8 cellular contexts compared by ENCODE assay signal in genomic region chr22:11017108-11017507, GRCh38.
DNase-seq lines count a peak whose midpoint lies in the region; ATAC-seq and TF ChIP-seq lines count a peak whose summit lies in the region.
"Not testable (repeated sequence)": the region's sequence is repeated elsewhere in the genome, so short reads cannot be mapped to it uniquely, and the experiment has no call there.

No MANE protein-coding gene starts in this region.

- not testable (repeated sequence) for H3K4me1 Mint-ChIP-seq in T-helper 17 cell; natural killer cell treated with Interleukin-12 subunit alpha and Interleukin-12 subunit beta and Interleukin-15 and Interleukin-18, amount 100 ng/mL, for 72 hours (ENCODE audit: low read depth in 2 of 2); stimulated activated naive CD8-positive, alpha-beta T cell treated with anti-CD3 and anti-CD28 coated beads, Interleukin-15, amount 100 ng/mL, for 72 hours

- H3K4me3 ChIP-seq in body of pancreas; right cardiac atrium (ENCODE audit: low read length); lower lobe of right lung; sigmoid colon: not testable (repeated sequence)

- not testable (repeated sequence) for H3K4me3 Mint-ChIP-seq in T-helper 17 cell; natural killer cell treated with Interleukin-12 subunit alpha and Interleukin-12 subunit beta and Interleukin-15 and Interleukin-18, amount 100 ng/mL, for 72 hours; stimulated activated naive CD8-positive, alpha-beta T cell treated with anti-CD3 and anti-CD28 coated beads, Interleukin-15, amount 100 ng/mL, for 72 hours

- 31 to 53% methylated on average over 6 to 7 of the region's 8 CpGs for WGBS in body of pancreas, 2 donors
- 70% methylated on average over 6 of the region's 8 CpGs for WGBS in right cardiac atrium
- WGBS in sigmoid colon, 2 donors = 73 to 75% methylated on average over 6 of the region's 8 CpGs

- TF ChIP-seq CTCF in body of pancreas (IDR thresholded peaks at IDR 0.05); lower lobe of right lung (IDR thresholded peaks at IDR 0.05); sigmoid colon (IDR thresholded peaks at IDR 0.05): not testable (repeated sequence)

- H3K27me3 ChIP-seq in body of pancreas; right cardiac atrium (ENCODE audit: control insufficient read depth, insufficient read depth); lower lobe of right lung (ENCODE audit: low read depth); sigmoid colon: not testable (repeated sequence)

- H3K36me3 Mint-ChIP-seq in T-helper 17 cell (ENCODE audit: low read depth); natural killer cell treated with Interleukin-12 subunit alpha and Interleukin-12 subunit beta and Interleukin-15 and Interleukin-18, amount 100 ng/mL, for 72 hours: not testable (repeated sequence)

- not testable (repeated sequence) for H3K9me3 Mint-ChIP-seq in natural killer cell treated with Interleukin-12 subunit alpha and Interleukin-12 subunit beta and Interleukin-15 and Interleukin-18, amount 100 ng/mL, for 72 hours; stimulated activated naive CD8-positive, alpha-beta T cell treated with anti-CD3 and anti-CD28 coated beads, Interleukin-15, amount 100 ng/mL, for 72 hours

- ATAC-seq in T-helper 17 cell (peak; percentile 27), body of pancreas (peak; percentile 39), Right ventricle myocardium superior (ENCODE audit: poor library complexity) (peak; percentile 33), right cardiac atrium (peak; percentile 67 to 72), lower lobe of right lung (peak; percentile 48 to 63)
- peak; percentile 25 to 56 for ATAC-seq in natural killer cell treated with Interleukin-12 subunit alpha and Interleukin-12 subunit beta and Interleukin-15 and Interleukin-18, amount 100 ng/mL, for 72 hours
- peak; percentile 15 for ATAC-seq in stimulated activated naive CD8-positive, alpha-beta T cell treated with anti-CD3 and anti-CD28 coated beads, Interleukin-15, amount 100 ng/mL, for 72 hours

- intact Hi-C loops in body of pancreas (cut with DNase I); Right ventricle myocardium superior (cut with DNase I); right cardiac atrium (cut with DNase I); lower lobe of right lung (cut with DNase I); sigmoid colon (cut with DNase I): not testable (repeated sequence)

- H3K27ac ChIP-seq in body of pancreas; right cardiac atrium (ENCODE audit: low read length); lower lobe of right lung; sigmoid colon: not testable (repeated sequence)

- not testable (repeated sequence) for TF ChIP-seq POLR2A in body of pancreas (IDR thresholded peaks at IDR 0.05); sigmoid colon (IDR thresholded peaks at IDR 0.05)

- H3K27me3 Mint-ChIP-seq in T-helper 17 cell; natural killer cell treated with Interleukin-12 subunit alpha and Interleukin-12 subunit beta and Interleukin-15 and Interleukin-18, amount 100 ng/mL, for 72 hours; stimulated activated naive CD8-positive, alpha-beta T cell treated with anti-CD3 and anti-CD28 coated beads, Interleukin-15, amount 100 ng/mL, for 72 hours: not testable (repeated sequence)

- H3K9me3 ChIP-seq in T-helper 17 cell (ENCODE audit: control insufficient read depth, low read length, poor library complexity, severe bottlenecking); body of pancreas; right cardiac atrium (ENCODE audit: control insufficient read depth, low read length); lower lobe of right lung; sigmoid colon: not testable (repeated sequence)

- H3K27ac Mint-ChIP-seq in T-helper 17 cell; natural killer cell treated with Interleukin-12 subunit alpha and Interleukin-12 subunit beta and Interleukin-15 and Interleukin-18, amount 100 ng/mL, for 72 hours; stimulated activated naive CD8-positive, alpha-beta T cell treated with anti-CD3 and anti-CD28 coated beads, Interleukin-15, amount 100 ng/mL, for 72 hours: not testable (repeated sequence)

- not testable (repeated sequence) for H3K36me3 ChIP-seq in body of pancreas (replicated peaks in 1 of 2; ENCODE audit: insufficient read depth in 1 of 2, low read depth in 2 of 2); lower lobe of right lung; sigmoid colon

- TF ChIP-seq EP300 in sigmoid colon (IDR thresholded peaks at IDR 0.05) = not testable (repeated sequence)

- H3K4me1 ChIP-seq in body of pancreas; right cardiac atrium (ENCODE audit: control insufficient read depth, insufficient read depth, low read length); lower lobe of right lung; sigmoid colon: not testable (repeated sequence)

- not testable (repeated sequence) for DNase-seq in T-helper 17 cell; body of pancreas; Right ventricle myocardium superior; natural killer cell treated with Interleukin-12 subunit alpha and Interleukin-12 subunit beta and Interleukin-15 and Interleukin-18, amount 100 ng/mL, for 72 hours (ENCODE audit: low spot score); stimulated activated naive CD8-positive, alpha-beta T cell treated with anti-CD3 and anti-CD28 coated beads, Interleukin-15, amount 100 ng/mL, for 72 hours
- peak in 2 of 3 donors; percentile 48 to 55 for DNase-seq in right cardiac atrium
- DNase-seq in lower lobe of right lung = peak; percentile 51
- peak; percentile 70 for DNase-seq in sigmoid colon

Comparison
In these comparisons a context has a peak if more than half of its experiments do, and no peak if none do; other contexts are left out.
1. ATAC-seq: peak in every context shown above with its lines; median percentile 70 in right cardiac atrium; 56 in lower lobe of right lung; 40 in natural killer cell treated with Interleukin-12 subunit alpha and Interleukin-12 subunit beta and Interleukin-15 and Interleukin-18, amount 100 ng/mL, for 72 hours; 39 in body of pancreas; 33 in Right ventricle myocardium superior; 27 in T-helper 17 cell; 15 in stimulated activated naive CD8-positive, alpha-beta T cell treated with anti-CD3 and anti-CD28 coated beads, Interleukin-15, amount 100 ng/mL, for 72 hours.